In the genomic region with DNA sequence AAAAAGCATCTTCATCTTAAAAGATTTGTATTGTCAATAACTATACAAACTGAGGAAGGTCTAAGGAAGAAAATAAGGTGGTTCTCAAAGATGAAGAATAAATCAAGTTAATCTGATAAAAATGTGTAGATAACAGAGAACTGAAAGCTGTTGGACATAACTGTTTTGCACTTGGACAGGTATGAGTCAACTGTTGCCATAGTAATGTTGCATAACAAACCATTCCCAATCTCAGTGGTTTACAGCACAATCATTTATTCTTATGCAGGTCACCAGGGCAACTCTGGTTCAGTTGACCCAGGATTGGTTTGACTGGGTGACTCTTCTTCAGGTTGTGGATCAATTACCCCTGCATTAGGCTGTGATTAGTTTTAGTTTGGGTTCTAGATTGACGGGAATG, we compare ENCODE assay signal across 15 cellular contexts.
A peak's percentile ranks its signal among the peaks of the same experiment; 100 is the strongest.
DNase-seq lines count a peak whose midpoint lies in the region; ATAC-seq, FAIRE-seq and TF ChIP-seq lines count a peak whose summit lies in the region.
"Had no signal": no experiment of that assay in that cellular context is flagged by ENCODE, and none has a peak within 500 bp of the region (broad histone marks: within the 10 kb centered on the region; RNA-seq: fewer than 3 reads in every experiment).

No MANE protein-coding gene starts in this region.

- in situ Hi-C loops in brain microvascular endothelial cell (cut with HindIII; ENCODE audit: low pct_ligation_motif_present, low sequenced_read_pairs), result no loop called here

- DNase-seq in GM12891 (ENCODE audit: insufficient read length, low spot score) (no peak), LoVo (ENCODE audit: low spot score) (peak; percentile 18), brain microvascular endothelial cell (peak; percentile 19), non-pigmented ciliary epithelial cell (ENCODE audit: low read depth) (peak; percentile 48), adrenal gland (no peak), esophagus squamous epithelium (lab: John Stamatoyannopoulos, UW) (no peak)
- DNase-seq: amniotic stem cell; islet precursor cell; MM.1S; NCI-H774; stimulated activated CD4-positive, alpha-beta T cell treated with anti-CD3 and anti-CD28 coated beads, Interleukin-12 subunit alpha, Interleukin-12 subunit beta, amount 100 ng/mL, for 4 hours; stimulated activated CD8-positive, alpha-beta memory T cell treated with anti-CD3 and anti-CD28 coated beads, Interleukin-4, amount 100 ng/mL, for 48 hours had no signal

- ATAC-seq in HG02938 (IDR thresholded peaks at IDR 0.05; ENCODE audit: unreplicated experiment), result no peak
- ATAC-seq in GM21360 (IDR thresholded peaks at IDR 0.05; ENCODE audit: unreplicated experiment), result no peak

- 76 to 100% (median 93%) methylated on average over 1 of the region's 1 CpG for WGBS in adrenal gland, 4 donors
- 75 to 88% methylated on average over 1 of the region's 1 CpG for WGBS in esophagus squamous epithelium, 2 donors

- H3K9me3 ChIP-seq in adrenal gland (replicated peaks in 1 of 3), result no peaks in the 10 kb centered on the region
- H3K9me3 ChIP-seq in esophagus squamous epithelium, result no peaks in the 10 kb centered on the region

- no peak overlapping the region for H3K4me3 ChIP-seq in brain microvascular endothelial cell (ENCODE audit: low read depth, low read length)
- H3K4me3 ChIP-seq in adrenal gland, result no peak overlapping the region
- no peak overlapping the region for H3K4me3 ChIP-seq in esophagus squamous epithelium

- no peaks in the 10 kb centered on the region for H3K36me3 ChIP-seq in brain microvascular endothelial cell (replicated peaks)
- no peaks in the 10 kb centered on the region for H3K36me3 ChIP-seq in adrenal gland (replicated peaks in 1 of 2)
- H3K36me3 ChIP-seq in esophagus squamous epithelium, result no peaks in the 10 kb centered on the region

- intact Hi-C loops in adrenal gland (cut with DNase I) (no loop called here), esophagus squamous epithelium (cut with DNase I) (no loop called here)

- FAIRE-seq in GM12891 (lab: Jason Lieb, UNC), result no peak
- FAIRE-seq: endothelial cell of umbilical vein had no signal

- no peaks in the 10 kb centered on the region for H3K4me1 ChIP-seq in adrenal gland (replicated peaks in 1 of 2)
- H3K4me1 ChIP-seq in esophagus squamous epithelium, result no peaks in the 10 kb centered on the region

- H3K27ac ChIP-seq in brain microvascular endothelial cell (no peak overlapping the region), adrenal gland (no peak overlapping the region), esophagus squamous epithelium (no peak overlapping the region)

- TF ChIP-seq POLR2A in GM12891 (IDR thresholded peaks at IDR 0.05; ENCODE audit: low read depth, low read length) (no peak), adrenal gland (IDR thresholded peaks at IDR 0.05) (no peak), esophagus squamous epithelium (IDR thresholded peaks at IDR 0.05) (no peak)

- no peaks in the 10 kb centered on the region for H3K27me3 ChIP-seq in brain microvascular endothelial cell (replicated peaks)
- H3K27me3 ChIP-seq in adrenal gland, result no peaks in the 10 kb centered on the region
- no peaks in the 10 kb centered on the region for H3K27me3 ChIP-seq in esophagus squamous epithelium

- no peak for TF ChIP-seq CTCF in brain microvascular endothelial cell (IDR thresholded peaks at IDR 0.05; ENCODE audit: low read depth, low read length, missing control alignments)
- no peak for TF ChIP-seq CTCF in adrenal gland (IDR thresholded peaks at IDR 0.05)
- no peak for TF ChIP-seq CTCF in esophagus squamous epithelium (IDR thresholded peaks at IDR 0.05)

TF ChIP-seq in GM12891, 5 proteins besides CTCF, POLR2A, EP300 and RAD21:
- TF ChIP-seq TAF1 (IDR thresholded peaks at IDR 0.05; ENCODE audit: low read depth, low read length), result no peak
- peak; percentile 38; the same call in 1 of the 2 replicates for TF ChIP-seq SPI1 (IDR thresholded peaks at IDR 0.05; ENCODE audit: low read depth, low read length)
- TF ChIP-seq POU2F2 (IDR thresholded peaks at IDR 0.05; ENCODE audit: low read depth, low read length), result no peak

Comparison
In these comparisons a context has a peak if more than half of its experiments do, and no peak if none do; other contexts are left out.
1. DNase-seq: peak in LoVo (single experiment), brain microvascular endothelial cell (single experiment) and non-pigmented ciliary epithelial cell (single experiment); none in GM12891 (single experiment), adrenal gland (0 of 7) and esophagus squamous epithelium (single experiment).